Comparison of ENCODE assay signal across 8 cellular contexts in the genomic region with DNA sequence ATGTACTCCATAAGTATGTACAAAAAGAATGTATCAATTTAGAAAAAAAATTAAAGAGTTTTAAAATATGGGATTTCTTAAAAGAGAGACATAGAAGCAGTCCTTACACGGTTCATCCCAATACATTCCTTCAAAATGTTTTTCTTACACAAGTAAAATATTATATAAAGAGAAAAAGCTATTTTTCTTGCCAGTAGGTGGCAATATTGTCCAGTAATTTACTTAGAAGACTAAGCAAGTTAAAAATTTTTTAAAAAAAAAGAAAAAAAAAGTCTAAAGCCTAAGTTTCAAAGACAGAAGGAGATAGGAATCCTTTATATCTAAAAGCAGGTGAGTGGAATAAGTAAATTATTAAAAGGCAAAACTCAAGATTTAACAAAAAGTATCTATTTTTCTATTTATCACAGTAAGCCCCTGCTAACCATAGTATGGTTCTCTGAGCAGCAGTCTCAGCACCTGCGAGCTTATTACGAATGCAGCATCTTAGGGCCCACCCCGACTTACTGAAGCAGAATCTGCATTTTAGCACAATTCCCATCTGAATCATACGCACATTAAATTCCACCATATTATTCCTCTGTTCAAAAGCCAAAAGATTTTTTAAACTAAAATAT.
DNase-seq lines count a peak whose midpoint lies in the region; ATAC-seq and TF ChIP-seq lines count a peak whose summit lies in the region.

No MANE protein-coding gene starts in this region.

- CTCF ChIA-PET in HCT116 (lab: Charles Lee): interaction anchor here (0.7 to 1.8 kb wide), 10 partner anchors 9 to 1422 kb away, joined by 3 to 9 read pairs (median 4); no protein-coding TSS in a partner anchor

- H3K9me3 ChIP-seq in HCT116 (ENCODE audit: control insufficient read depth in 1 of 2, insufficient read depth in 1 of 2, low read depth in 1 of 2, low read length in 2 of 2) (no peaks in the 10 kb centered on the region), RWPE2 (ENCODE audit: severe bottlenecking) (no peaks in the 10 kb centered on the region), gastroesophageal sphincter (no peaks in the 10 kb centered on the region)

- H3K27me3 ChIP-seq in HCT116 (ENCODE audit: insufficient read depth, low read length) (peaks cover 32% of the 10 kb centered on the region), RWPE2 (ENCODE audit: insufficient read depth, poor library complexity, severe bottlenecking) (peaks cover 21% of the 10 kb centered on the region), gastroesophageal sphincter (no peaks in the 10 kb centered on the region)

- no peak for TF ChIP-seq EP300 in gastroesophageal sphincter (IDR thresholded peaks at IDR 0.05)

- peak; percentile 52 for TF ChIP-seq RAD21 in HCT116 (IDR thresholded peaks at IDR 0.05; ENCODE audit: low read depth)

- TF ChIP-seq CTCF in C4-2B (conservative IDR thresholded peaks at IDR 0.05) (peak; percentile 74), HCT116 (IDR thresholded peaks at IDR 0.05 in 2 of 3, conservative IDR thresholded peaks at IDR 0.05 in 1 of 3; ENCODE audit: borderline replicate concordance in 1 of 3, insufficient read depth in 1 of 3, low read depth in 2 of 3, low read length in 2 of 3) (peak; percentile 21 to 45 (median 38); a peak in 3 of 6 replicates), RWPE2 (IDR thresholded peaks at IDR 0.05; ENCODE audit: poor library complexity, severe bottlenecking) (peak; percentile 77), gastroesophageal sphincter (IDR thresholded peaks at IDR 0.05) (peak; percentile 9 to 53 (median 32))

- RAD21 ChIA-PET in HCT116 (lab: Charles Lee; ENCODE audit: low non-redundant PET in 1 of 2, low total read pairs in 2 of 2, uncharacterized antibody in 2 of 2, unreplicated experiment in 2 of 2): interaction anchor here in 1 of 2 experiments (0.7 kb wide), 1 partner anchor 21 kb away, joined by 3 read pairs; no protein-coding TSS in a partner anchor

- intact Hi-C loops in HCT116 (cut with micrococcal nuclease): loop anchor here (1.0 to 10.0 kb wide), 4 partner anchors 20 to 1129 kb away; no protein-coding TSS in a partner anchor

- H3K36me3 ChIP-seq in HCT116 (ENCODE audit: control insufficient read depth in 1 of 2, insufficient read depth in 2 of 2, low read length in 2 of 2) (no peaks in the 10 kb centered on the region), RWPE2 (ENCODE audit: low read depth) (no peaks in the 10 kb centered on the region), gastroesophageal sphincter (no peaks in the 10 kb centered on the region)

- H3K27ac ChIP-seq in C4-2B (no peak overlapping the region), HCT116 (ENCODE audit: low read depth, low read length) (no peak overlapping the region), RWPE2 (ENCODE audit: poor library complexity, severe bottlenecking) (no peak overlapping the region), gastroesophageal sphincter (no peak overlapping the region)

- H3K4me3 ChIP-seq in HCT116 (replicated peaks in 1 of 2; ENCODE audit: low read depth in 1 of 2, low read length in 2 of 2) (no peak overlapping the region), RWPE2 (ENCODE audit: severe bottlenecking) (no peak overlapping the region), gastroesophageal sphincter (no peak overlapping the region)

- no peak for TF ChIP-seq POLR2A in HCT116 (IDR thresholded peaks at IDR 0.05; ENCODE audit: borderline replicate concordance, extremely low read depth, insufficient read depth, insufficient read length)
- TF ChIP-seq POLR2A in gastroesophageal sphincter (IDR thresholded peaks at IDR 0.05): no peak

- H3K9me2 ChIP-seq in HCT116 (ENCODE audit: insufficient read depth): no peaks in the 10 kb centered on the region

- ATAC-seq in HCT116: peak; percentile 47; the same call in 1 of the 2 replicates
- ATAC-seq in RWPE2 (ENCODE audit: low read depth): no peak
- ATAC-seq in gastroesophageal sphincter: no peak
- ATAC-seq in HG02678 (IDR thresholded peaks at IDR 0.05; ENCODE audit: unreplicated experiment): no peak
- no peak for ATAC-seq in GM19328 (IDR thresholded peaks at IDR 0.05; ENCODE audit: unreplicated experiment)

- no peak overlapping the region for H2AFZ ChIP-seq in HCT116 (ENCODE audit: low read depth, low read length, poor library complexity, severe bottlenecking)

- BruUV-seq in HCT116 (replicated peaks; lab: Mats Ljungman, UMichigan): no TSS peak

- DNase-seq in HCT116 (ENCODE audit: low read depth, low spot score) (peak; percentile 35), RWPE2 (ENCODE audit: low spot score) (no peak), HuH-7 (ENCODE audit: low spot score) (no peak)
- DNase-seq in activated T-cell treated with anti-CD3 and anti-CD28 coated beads, Interleukin-2, amount 50 U/mL, for 48 hours: no peak

- H3K9ac ChIP-seq in HCT116 (ENCODE audit: low read length): no peak overlapping the region

- H3K4me1 ChIP-seq in HCT116 (ENCODE audit: control insufficient read depth in 1 of 2, insufficient read depth in 2 of 2, low read length in 2 of 2) (no peaks in the 10 kb centered on the region), RWPE2 (ENCODE audit: insufficient read depth, poor library complexity, severe bottlenecking) (no peaks in the 10 kb centered on the region), gastroesophageal sphincter (no peaks in the 10 kb centered on the region)

- POLR2A ChIA-PET in HCT116 (lab: Charles Lee): no interaction called here

- no peaks in the 10 kb centered on the region for H4K20me1 ChIP-seq in HCT116 (ENCODE audit: insufficient read depth)

- H3K79me2 ChIP-seq in HCT116 (ENCODE audit: insufficient read depth, low read length): no peaks in the 10 kb centered on the region

- H3K4me2 ChIP-seq in HCT116 (ENCODE audit: low read length): no peak overlapping the region

- whole genome bisulfite sequencing in gastroesophageal sphincter (ENCODE audit: low coverage in 1 of 2), 2 donors: 47 to 64% methylated on average over 5 of the region's 5 CpGs

TF ChIP-seq in HCT116, 20 proteins besides CTCF, POLR2A, EP300 and RAD21:
- TF ChIP-seq JUND (IDR thresholded peaks at IDR 0.05) (no peak), YY1 (IDR thresholded peaks at IDR 0.05; ENCODE audit: extremely low read depth, insufficient replicate concordance, low read depth, low read length) (no peak), EZH2phosphoT487 (IDR thresholded peaks at IDR 0.05; ENCODE audit: borderline replicate concordance) (no peak), CEBPB (IDR thresholded peaks at IDR 0.05; ENCODE audit: low read depth) (no peak), FOSL1 (IDR thresholded peaks at IDR 0.05; ENCODE audit: low read depth) (no peak)
- TF ChIP-seq, protein P1, sequence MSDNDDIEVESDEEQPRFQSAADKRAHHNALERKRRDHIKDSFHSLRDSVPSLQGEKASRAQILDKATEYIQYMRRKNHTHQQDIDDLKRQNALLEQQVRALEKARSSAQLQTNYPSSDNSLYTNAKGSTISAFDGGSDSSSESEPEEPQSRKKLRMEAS (IDR thresholded peaks at IDR 0.05): no peak
